8 cellular contexts compared by ENCODE assay signal in genomic region chr6:43263314-43264178, GRCh38. TPM values are rescaled to one million over a fixed set of nuclear protein-coding genes. Genes with fewer than 3 reads are reported as not detected.
DNase-seq lines count a peak whose midpoint lies in the region; ATAC-seq and TF ChIP-seq lines count a peak whose summit lies in the region.

No MANE protein-coding gene starts in this region.

- peak overlapping the region in 2 of 8 donors; percentile 2 to 13 for H3K4me3 Mint-ChIP-seq in naive B cell
- H3K4me3 Mint-ChIP-seq in stimulated activated naive B cell treated with anti-CD40 and anti-IgM and Interleukin-4, amounts not matched to agents 10 μg/mL and 1 μg/mL and 100 μg/mL, for 72 hours, result no peak overlapping the region

- H3K27me3 Mint-ChIP-seq in naive B cell, result peaks cover 0 to 32% (median 24%) of the 10 kb centered on the region in 3 donors
- H3K27me3 Mint-ChIP-seq in stimulated activated naive B cell treated with anti-CD40 and anti-IgM and Interleukin-4, amounts not matched to agents 10 μg/mL and 1 μg/mL and 100 μg/mL, for 72 hours, result peaks cover 11 to 13% of the 10 kb centered on the region in 2 donors

- H3K36me3 ChIP-seq in NT2/D1 (ENCODE audit: insufficient read depth, insufficient read length, low read length), result no peaks in the 10 kb centered on the region

- no peak overlapping the region for H3K9ac ChIP-seq in NT2/D1 (ENCODE audit: insufficient read length, low read depth)

- H3K4me1 Mint-ChIP-seq in naive B cell, result peaks cover 7 to 16% (median 15%) of the 10 kb centered on the region in 3 donors
- H3K4me1 Mint-ChIP-seq in stimulated activated naive B cell treated with anti-CD40 and anti-IgM and Interleukin-4, amounts not matched to agents 10 μg/mL and 1 μg/mL and 100 μg/mL, for 72 hours, result peaks cover 9 to 12% of the 10 kb centered on the region in 2 donors

- peak; percentile 95 for TF ChIP-seq CTCF in GM12873 (IDR thresholded peaks at IDR 0.05; ENCODE audit: insufficient read depth, low read depth, low read length, missing control alignments)
- TF ChIP-seq CTCF in epithelial cell of esophagus (IDR thresholded peaks at IDR 0.05; ENCODE audit: insufficient read depth, low read depth, low read length, missing control alignments), result peak; percentile 84

- H3K4me1 ChIP-seq in NT2/D1 (ENCODE audit: insufficient read depth, insufficient read length), result no peaks in the 10 kb centered on the region

- H3K27ac Mint-ChIP-seq in naive B cell, result peak overlapping the region in 2 of 6 donors; percentile 33 to 49
- no peak overlapping the region for H3K27ac Mint-ChIP-seq in stimulated activated naive B cell treated with anti-CD40 and anti-IgM and Interleukin-4, amounts not matched to agents 10 μg/mL and 1 μg/mL and 100 μg/mL, for 72 hours

- peak; percentile 78 for ATAC-seq in HG02981 (IDR thresholded peaks at IDR 0.05; ENCODE audit: unreplicated experiment)
- peak; percentile 97 to 100 for ATAC-seq in naive B cell (ENCODE audit: low read depth in 2 of 2)
- peak; percentile 99 to 100 for ATAC-seq in stimulated activated naive B cell treated with anti-CD40 and anti-IgM and Interleukin-4, amounts not matched to agents 10 μg/mL and 1 μg/mL and 100 μg/mL, for 72 hours (replicated peaks)
- ATAC-seq in HG02970 (IDR thresholded peaks at IDR 0.05; ENCODE audit: low FRiP score, unreplicated experiment), result no peak

- no peaks in the 10 kb centered on the region for H3K9me3 ChIP-seq in NT2/D1 (ENCODE audit: insufficient read depth, low read length)

- H3K4me3 ChIP-seq in NT2/D1 (ENCODE audit: insufficient read length, low read depth) (no peak overlapping the region), epithelial cell of esophagus (ENCODE audit: low read length) (no peak overlapping the region)

- no peaks in the 10 kb centered on the region for H3K36me3 Mint-ChIP-seq in naive B cell
- no peaks in the 10 kb centered on the region for H3K36me3 Mint-ChIP-seq in stimulated activated naive B cell treated with anti-CD40 and anti-IgM and Interleukin-4, amounts not matched to agents 10 μg/mL and 1 μg/mL and 100 μg/mL, for 72 hours

- no peaks in the 10 kb centered on the region for H3K9me3 Mint-ChIP-seq in naive B cell
- H3K9me3 Mint-ChIP-seq in stimulated activated naive B cell treated with anti-CD40 and anti-IgM and Interleukin-4, amounts not matched to agents 10 μg/mL and 1 μg/mL and 100 μg/mL, for 72 hours, result no peaks in the 10 kb centered on the region

- DNase-seq in NT2/D1 (ENCODE audit: low read depth, low spot score), result peak; percentile 60
- peak; percentile 75 for DNase-seq in activated CD8-positive, alpha-beta memory T cell treated with anti-CD3 and anti-CD28 coated beads, Interleukin-2, amount 50 U/mL, for 4 hours
- peak; percentile 76 for DNase-seq in epithelial cell of esophagus (ENCODE audit: low read depth)
- peak; percentile 70 for DNase-seq in naive B cell
- DNase-seq in stimulated activated naive B cell treated with anti-CD40 and anti-IgM and Interleukin-4, amounts not matched to agents 10 μg/mL and 1 μg/mL and 100 μg/mL, for 72 hours, result peak; percentile 73

- no peaks in the 10 kb centered on the region for H3K27me3 ChIP-seq in NT2/D1 (ENCODE audit: insufficient read depth, insufficient read length)

RNA-seq across cellular contexts. Expression of gene TTBK1, which starts 20.3 kb away (rescaled TPM):
- polyA plus RNA-seq in naive B cell (ENCODE audit: low read depth in 6 of 6), result not detected

RNA-seq across cellular contexts. Expression of gene DNPH1, which starts 34.3 kb away (rescaled TPM):
- 100 to 1,000 TPM; 101 to 176 (median 133) TPM for polyA plus RNA-seq in naive B cell (ENCODE audit: low read depth in 6 of 6)

RNA-seq across cellular contexts. Expression of gene SLC22A7, which starts 34.5 kb away (rescaled TPM):
- under 1 TPM in 1 of 6 donors, not detected in 5; 0.54 TPM for polyA plus RNA-seq in naive B cell (ENCODE audit: low read depth in 6 of 6)

RNA-seq across cellular contexts. Expression of gene CRIP3, which starts 45.1 kb away (rescaled TPM):
- 1 to 10 TPM; 2.7 to 7.8 (median 5.3) TPM for polyA plus RNA-seq in naive B cell (ENCODE audit: low read depth in 6 of 6)
